In genomic region chr16:56742030-56742984, GRCh38 we compare ENCODE assay signal across 11 cellular contexts. TPM values are rescaled to one million over a fixed set of nuclear protein-coding genes. Genes with fewer than 3 reads are reported as not detected.
DNase-seq lines count a peak whose midpoint lies in the region; ATAC-seq and TF ChIP-seq lines count a peak whose summit lies in the region.
"Had no signal": no experiment of that assay in that cellular context is flagged by ENCODE, and none has a peak within 500 bp of the region (broad histone marks: within the 10 kb centered on the region; RNA-seq: fewer than 3 reads in every experiment).

No MANE protein-coding gene starts in this region.

- H3K4me1 ChIP-seq in smooth muscle cell (ENCODE audit: low read depth): peaks cover 6% of the 10 kb centered on the region

- ATAC-seq in SK-N-SH treated with all-trans-retinoic acid at 6 μM for 48 hours (peak; percentile 93), HG03196 (IDR thresholded peaks at IDR 0.05; ENCODE audit: unreplicated experiment) (no peak)

- H2AFZ ChIP-seq in smooth muscle cell (ENCODE audit: low read depth): peak overlapping the region; percentile 60

- peak overlapping the region; percentile 85 for H3K27ac ChIP-seq in smooth muscle cell (ENCODE audit: low read depth)
- H3K27ac ChIP-seq: 22Rv1 had no signal

- no peaks in the 10 kb centered on the region for H3K27me3 ChIP-seq in smooth muscle cell (ENCODE audit: low read depth)
- H3K27me3 ChIP-seq: tibial artery had no signal

- H3K4me2 ChIP-seq in smooth muscle cell: peak overlapping the region; percentile 73

- no peaks in the 10 kb centered on the region for H3K9me3 ChIP-seq in smooth muscle cell (replicated peaks; ENCODE audit: low read depth)
- H3K9me3 ChIP-seq: tibial artery had no signal

- WGBS in smooth muscle cell (ENCODE audit: low lambda C conversion rate): 72% methylated on average over 5 of the region's 5 CpGs

- peaks cover 25% of the 10 kb centered on the region for H4K20me1 ChIP-seq in smooth muscle cell (ENCODE audit: low read depth)

- peak; percentile 15 for DNase-seq in DMS53 (lab: John Stamatoyannopoulos, UW)
- DNase-seq in DMS53 treated with DMSO at 0.1 percent for 48 hours (lab: John Stamatoyannopoulos, UW; ENCODE audit: unreplicated experiment): no peak
- DNase-seq in fibroblast of the aortic adventitia (ENCODE audit: low read depth): peak; percentile 86
- no peak for DNase-seq in smooth muscle cell (lab: John Stamatoyannopoulos, UW; ENCODE audit: unreplicated experiment)
- DNase-seq in GM10248 (ENCODE audit: extremely low spot score): no peak
- no peak for DNase-seq in DMS79 (lab: John Stamatoyannopoulos, UW)
- DNase-seq: NCI-H1092, tibial artery had no signal

- TF ChIP-seq CTCF in fibroblast of the aortic adventitia (IDR thresholded peaks at IDR 0.05; ENCODE audit: insufficient read depth, low read length) (no peak), smooth muscle cell (IDR thresholded peaks at IDR 0.05; ENCODE audit: borderline replicate concordance, insufficient read depth, poor library complexity, severe bottlenecking) (no peak), GM10248 (IDR thresholded peaks at IDR 0.05; ENCODE audit: control extremely low read depth, extremely low read depth, low read depth, missing control alignments) (no peak)

- no peaks in the 10 kb centered on the region for H3K36me3 ChIP-seq in smooth muscle cell (ENCODE audit: low read depth)
- H3K36me3 ChIP-seq: tibial artery had no signal

- no peak overlapping the region for H3K4me3 ChIP-seq in fibroblast of the aortic adventitia (ENCODE audit: low read depth, low read length)
- H3K4me3 ChIP-seq in smooth muscle cell: no peak overlapping the region
- H3K4me3 ChIP-seq: tibial artery had no signal

- peak overlapping the region; percentile 46 for H3K9ac ChIP-seq in smooth muscle cell (ENCODE audit: low read depth)

- no peaks in the 10 kb centered on the region for H3F3A ChIP-seq in smooth muscle cell (ENCODE audit: low read depth)

- POLR2A ChIA-PET in GM10248 (lab: Yijun Ruan, JAX): no interaction called here

- CTCF ChIA-PET in GM10248 (lab: Yijun Ruan, JAX): interaction anchor here (1.0 to 2.8 kb wide), 5 partner anchors 9 to 45 kb away, joined by 3 to 10 read pairs (median 4); no protein-coding TSS in a partner anchor

- peaks cover 47% of the 10 kb centered on the region for H3K79me2 ChIP-seq in smooth muscle cell (ENCODE audit: low read depth)

TF ChIP-seq in SK-N-SH treated with all-trans-retinoic acid at 6 μM for 48 hours, 23 proteins besides CTCF, POLR2A, EP300 and RAD21:
- TF ChIP-seq ESRRG (CRISPR knock-in tag; IDR thresholded peaks at IDR 0.05): no peak
TF ChIP-seq in SK-N-SH treated with all-trans-retinoic acid at 6 μM for 48 hours: peak in this region for 0.

RNA-seq across cellular contexts. Expression of gene NUP93, which starts 12.4 kb away (rescaled TPM):
- 22.9 and 45.5 TPM in 2 replicates for total RNA-seq in fibroblast of the aortic adventitia (ENCODE audit: low replicate concordance)
- total RNA-seq in smooth muscle cell: 40.7 and 45.6 TPM in 2 replicates
- 55.8 and 60.9 TPM in 2 replicates for polyA plus RNA-seq in smooth muscle cell

Comparison
In these comparisons a context has a peak if more than half of its experiments do, and no peak if none do; other contexts are left out.
1. DNase-seq: peak in DMS53 (single experiment) and fibroblast of the aortic adventitia (single experiment); none in DMS53 treated with DMSO at 0.1 percent for 48 hours (single experiment), smooth muscle cell (single experiment), GM10248 (single experiment) and DMS79 (single experiment).